In the genomic region with DNA sequence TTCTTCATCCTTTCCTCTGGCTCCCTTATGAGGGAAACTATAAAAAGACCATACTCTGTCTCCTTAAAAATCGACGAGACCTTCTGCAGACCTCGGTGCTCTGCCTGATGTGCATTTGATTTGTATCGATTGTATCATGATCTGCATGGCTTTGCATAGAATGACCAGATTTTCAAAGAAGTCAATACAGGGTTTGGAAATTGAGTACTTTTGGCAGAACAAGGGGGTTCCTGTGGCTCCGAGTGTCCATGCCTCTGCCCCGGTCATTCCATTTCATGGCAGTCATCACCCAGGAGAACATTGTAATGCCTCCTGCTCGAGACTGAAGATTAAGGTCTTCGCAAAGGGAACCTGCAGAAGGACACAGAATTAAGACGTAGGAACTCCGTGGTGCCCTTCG, we compare ENCODE assay signal across 8 cellular contexts. TPM values are rescaled to one million over a fixed set of nuclear protein-coding genes. Genes with fewer than 3 reads are reported as not detected.
DNase-seq lines count a peak whose midpoint lies in the region; ATAC-seq and TF ChIP-seq lines count a peak whose summit lies in the region.

No MANE protein-coding gene starts in this region.

- peak overlapping the region; percentile 97 for H3K4me3 Mint-ChIP-seq in dendritic cell treated with granulocyte-macrophage colony-stimulating factor and Interleukin-4, amounts not matched to agents 40 ng/mL and 50 ng/mL, for 4 days
- peak overlapping the region; percentile 97 for H3K4me3 Mint-ChIP-seq in natural killer cell

- peaks cover 12% of the 10 kb centered on the region for H3K36me3 ChIP-seq in MG63

- no peaks in the 10 kb centered on the region for H3K27me3 ChIP-seq in MG63

- no peak for TF ChIP-seq CTCF in natural killer cell (IDR thresholded peaks at IDR 0.05)

- ATAC-seq in natural killer cell, result no peak
- no peak for ATAC-seq in GM18505 (IDR thresholded peaks at IDR 0.05; ENCODE audit: unreplicated experiment)

- no peaks in the 10 kb centered on the region for H3K9me3 Mint-ChIP-seq in dendritic cell treated with granulocyte-macrophage colony-stimulating factor and Interleukin-4, amounts not matched to agents 40 ng/mL and 50 ng/mL, for 4 days
- no peaks in the 10 kb centered on the region for H3K9me3 Mint-ChIP-seq in natural killer cell

- peak; percentile 35 for DNase-seq in DMS79 treated with DMSO at 0.1 percent for 48 hours (lab: John Stamatoyannopoulos, UW)
- no peak for DNase-seq in DMS79 (lab: John Stamatoyannopoulos, UW)
- no peak for DNase-seq in MG63
- no peak for DNase-seq in natural killer cell
- DNase-seq in mucosa of gallbladder (ENCODE audit: low spot score), result no peak
- no peak for DNase-seq in islet precursor cell

- H3K27ac Mint-ChIP-seq in dendritic cell treated with granulocyte-macrophage colony-stimulating factor and Interleukin-4, amounts not matched to agents 40 ng/mL and 50 ng/mL, for 4 days, result peak overlapping the region; percentile 91
- H3K27ac Mint-ChIP-seq in natural killer cell, result peak overlapping the region; percentile 85 to 94

- H3K27me3 Mint-ChIP-seq in dendritic cell treated with granulocyte-macrophage colony-stimulating factor and Interleukin-4, amounts not matched to agents 40 ng/mL and 50 ng/mL, for 4 days, result no peaks in the 10 kb centered on the region
- H3K27me3 Mint-ChIP-seq in natural killer cell (ENCODE audit: low read depth in 2 of 2), result no peaks in the 10 kb centered on the region

- TF ChIP-seq POLR2A in GM18505 (IDR thresholded peaks at IDR 0.05; ENCODE audit: borderline replicate concordance, extremely low read depth, insufficient read depth, insufficient read length), result no peak

- peaks cover 43% of the 10 kb centered on the region for H3K36me3 Mint-ChIP-seq in dendritic cell treated with granulocyte-macrophage colony-stimulating factor and Interleukin-4, amounts not matched to agents 40 ng/mL and 50 ng/mL, for 4 days (ENCODE audit: low read depth)
- peaks cover 6% of the 10 kb centered on the region for H3K36me3 Mint-ChIP-seq in natural killer cell

- peaks cover 5% of the 10 kb centered on the region; the same call in 1 of the 2 replicates for H3K9me3 ChIP-seq in MG63

- H3K4me3 ChIP-seq in MG63, result peak overlapping the region; percentile 91

- intact Hi-C loops in dendritic cell treated with granulocyte-macrophage colony-stimulating factor and Interleukin-4, amounts not matched to agents 40 ng/mL and 50 ng/mL, for 4 days (cut with micrococcal nuclease), result no loop called here
- intact Hi-C loops in natural killer cell (cut with micrococcal nuclease), result no loop called here

- H3K4me1 Mint-ChIP-seq in dendritic cell treated with granulocyte-macrophage colony-stimulating factor and Interleukin-4, amounts not matched to agents 40 ng/mL and 50 ng/mL, for 4 days (ENCODE audit: low read depth), result peaks cover 46% of the 10 kb centered on the region
- peaks cover 39 to 43% of the 10 kb centered on the region in 2 donors for H3K4me1 Mint-ChIP-seq in natural killer cell

RNA-seq across cellular contexts. Expression of a gene that starts 0.7 kb away (rescaled TPM):
- 4.7 and 5.8 TPM in 2 replicates for total RNA-seq in MG63 (2014; rRNA removed; shearing (Covaris generic); ENCODE audit: low replicate concordance)
- total RNA-seq in natural killer cell, result 10 to 100 TPM; 36.7 to 60.5 (median 54.7) TPM
- total RNA-seq in mucosa of gallbladder, result 38.7 TPM

RNA-seq across cellular contexts. Expression of a gene that starts 4.1 kb away (rescaled TPM):
- not detected in 2 replicates for total RNA-seq in MG63 (2014; rRNA removed; shearing (Covaris generic); ENCODE audit: low replicate concordance)
- not detected for total RNA-seq in natural killer cell
- total RNA-seq in mucosa of gallbladder, result 47.8 TPM

RNA-seq across cellular contexts. Expression of a gene that starts 25.6 kb away (rescaled TPM):
- total RNA-seq in MG63 (2014; rRNA removed; shearing (Covaris generic); ENCODE audit: low replicate concordance), result 47.3 and 57.5 TPM in 2 replicates
- total RNA-seq in natural killer cell (100 to 1,000 TPM; 159 to 215 (median 181) TPM), mucosa of gallbladder (252 TPM)

RNA-seq across cellular contexts. Expression of a gene that starts 27.1 kb away (rescaled TPM):
- not detected in 2 replicates for total RNA-seq in MG63 (2014; rRNA removed; shearing (Covaris generic); ENCODE audit: low replicate concordance)
- total RNA-seq in natural killer cell (under 1 TPM in 2 of 3 donors, not detected in 1; 0.16 to 0.19 TPM), mucosa of gallbladder (1.2 TPM)

Comparison
In these comparisons a context has a peak if more than half of its experiments do, and no peak if none do; other contexts are left out.
1. RNA of a gene that starts 4.1 kb away (total RNA-seq): 47.8 TPM in mucosa of gallbladder (single experiment); not detected in MG63 and not detected in natural killer cell; every median in the first group is over 10 times any median in the second.